8 cellular contexts compared by ENCODE assay signal in the genomic region with DNA sequence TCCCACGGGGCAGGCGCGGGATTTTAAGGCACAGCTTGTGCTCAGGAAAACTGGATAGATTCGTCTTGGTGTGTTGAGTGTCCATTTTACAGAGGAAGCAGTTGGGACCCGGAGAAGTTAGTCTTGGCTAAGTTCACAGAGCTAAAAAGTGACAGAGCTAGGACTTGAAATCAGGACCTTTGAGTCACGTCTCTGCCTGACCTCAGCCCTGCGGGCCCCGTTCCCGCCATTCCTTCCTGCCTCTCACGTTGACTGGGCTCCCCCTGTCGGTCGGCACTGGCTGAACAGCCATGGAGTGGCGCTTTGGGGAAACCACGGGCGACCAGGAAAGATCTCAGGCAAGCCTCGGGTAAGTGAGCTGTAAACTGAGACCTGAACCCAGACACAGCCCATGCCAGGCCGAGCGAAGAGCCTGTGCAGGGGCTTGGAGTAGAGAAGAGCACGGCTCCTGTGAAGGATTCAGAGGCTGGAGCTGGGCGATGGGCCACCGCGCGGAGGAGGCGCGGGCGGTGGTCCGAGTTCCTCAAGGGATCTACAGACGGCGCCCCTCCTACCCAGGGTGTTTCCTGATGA. TPM values are rescaled to one million over a fixed set of nuclear protein-coding genes. Genes with fewer than 3 reads are reported as not detected.
A peak's percentile ranks its signal among the peaks of the same experiment; 100 is the strongest.
DNase-seq lines count a peak whose midpoint lies in the region; ATAC-seq and TF ChIP-seq lines count a peak whose summit lies in the region.

No MANE protein-coding gene starts in this region.

- H3K4me1 ChIP-seq in esophagus (ENCODE audit: control insufficient read depth in 2 of 2, insufficient read depth in 2 of 2, low read length in 1 of 2), result peaks cover 0 to 5% of the 10 kb centered on the region in 2 donors
- H3K4me1 ChIP-seq in muscle layer of colon (ENCODE audit: insufficient read depth, low read length), result peaks cover 13% of the 10 kb centered on the region

- WGBS in esophagus, 2 donors, result 12 to 19% methylated on average over 29 of the region's 29 CpGs

- H3K27ac ChIP-seq in esophagus (ENCODE audit: low read depth in 2 of 2, low read length in 1 of 2) (no peak overlapping the region), muscle layer of colon (ENCODE audit: low read depth, low read length) (no peak overlapping the region)

- H3K9ac ChIP-seq in muscle layer of colon (ENCODE audit: low read length), result no peak overlapping the region

- DNase-seq in NCI-H526 treated with DMSO at 0.1 percent for 48 hours (lab: John Stamatoyannopoulos, UW), result peak; percentile 16
- peak; percentile 84 for DNase-seq in activated CD8-positive, alpha-beta memory T cell treated with anti-CD3 and anti-CD28 coated beads, Interleukin-2, amount 50 U/mL, for 4 hours
- peak; percentile 96 for DNase-seq in stimulated activated CD8-positive, alpha-beta memory T cell treated with anti-CD3 and anti-CD28 coated beads, Interleukin-4, amount 100 ng/mL, for 48 hours
- DNase-seq in NCI-H2196 treated with DMSO at 0.1 percent for 48 hours (lab: John Stamatoyannopoulos, UW; ENCODE audit: unreplicated experiment), result no peak

- peak; percentile 70 for ATAC-seq in HG02642 (IDR thresholded peaks at IDR 0.05; ENCODE audit: poor library complexity, unreplicated experiment)

- H3K27me3 ChIP-seq in esophagus (ENCODE audit: control insufficient read depth in 1 of 2, insufficient read depth in 2 of 2, low read length in 2 of 2), result no peaks in the 10 kb centered on the region
- H3K27me3 ChIP-seq in muscle layer of colon (ENCODE audit: control insufficient read depth in 1 of 2, insufficient read depth in 2 of 2, low read length in 2 of 2), result no peaks in the 10 kb centered on the region

- peak overlapping the region; percentile 12 to 27 for H3K4me3 ChIP-seq in esophagus (ENCODE audit: low read depth in 1 of 2, low read length in 2 of 2)
- peak overlapping the region; percentile 34 to 39 for H3K4me3 ChIP-seq in muscle layer of colon (ENCODE audit: low read depth in 1 of 2, low read length in 2 of 2)

- TF ChIP-seq POLR2A in GM10847 (IDR thresholded peaks at IDR 0.05; ENCODE audit: extremely low read depth, insufficient read length), result peak; percentile 17

- no peaks in the 10 kb centered on the region for H3K9me3 ChIP-seq in esophagus (ENCODE audit: control insufficient read depth in 2 of 2, insufficient read depth in 1 of 2, low read depth in 1 of 2, low read length in 1 of 2)
- H3K9me3 ChIP-seq in muscle layer of colon (ENCODE audit: low read length), result no peaks in the 10 kb centered on the region

- no peaks in the 10 kb centered on the region for H3K36me3 ChIP-seq in esophagus (ENCODE audit: control insufficient read depth in 2 of 2, insufficient read depth in 2 of 2, low read length in 1 of 2)
- H3K36me3 ChIP-seq in muscle layer of colon (ENCODE audit: insufficient read depth, low read length), result no peaks in the 10 kb centered on the region

RNA-seq across cellular contexts. Expression of a gene that starts 54.1 kb away (rescaled TPM):
- under 1 TPM; 0.20 to 0.25 TPM for polyA plus RNA-seq in esophagus
